8 cellular contexts compared by ENCODE assay signal in the genomic region with DNA sequence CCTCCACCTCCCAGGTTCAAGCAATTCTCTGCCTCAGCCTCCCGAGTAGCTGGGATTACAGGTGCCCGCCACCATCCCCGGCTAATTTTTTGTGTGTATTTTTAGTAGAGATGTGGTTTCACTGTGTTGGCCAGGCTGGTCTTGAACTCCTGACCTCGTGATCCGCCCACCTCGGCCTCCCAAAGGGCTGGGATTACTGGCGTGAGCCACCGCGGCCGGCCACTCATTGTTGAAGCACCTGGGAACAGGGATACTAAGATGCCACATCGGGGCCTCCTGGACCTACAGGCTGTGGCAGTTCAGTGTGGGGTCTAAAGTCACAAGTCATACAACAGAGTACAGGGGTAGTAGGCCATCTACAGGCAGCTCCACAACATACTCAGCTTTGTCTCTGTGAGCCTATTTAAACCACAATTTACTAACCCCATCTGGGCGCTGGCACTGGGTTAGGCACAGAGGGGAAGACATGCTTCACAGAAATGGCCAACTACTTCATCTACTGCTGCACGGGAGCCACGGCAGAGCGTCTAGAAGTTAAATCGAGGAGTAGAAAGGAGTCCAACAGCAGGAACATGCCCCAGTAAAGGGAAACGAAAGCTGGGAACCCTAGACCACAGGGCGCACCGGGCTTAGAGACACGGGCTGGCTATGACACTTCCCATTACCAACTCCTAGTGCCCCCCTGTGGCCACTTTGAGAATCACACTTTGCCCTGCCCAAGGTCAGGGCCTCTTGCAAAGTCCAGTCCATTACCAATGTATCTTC. TPM values are rescaled to one million over a fixed set of nuclear protein-coding genes. Genes with fewer than 3 reads are reported as not detected.
A peak's percentile ranks its signal among the peaks of the same experiment; 100 is the strongest.
DNase-seq lines count a peak whose midpoint lies in the region; ATAC-seq and TF ChIP-seq lines count a peak whose summit lies in the region.

No MANE protein-coding gene starts in this region.

- H3K9me3 ChIP-seq in CD4-positive, alpha-beta T cell (ENCODE audit: control insufficient read depth, low read length): no peaks in the 10 kb centered on the region
- H3K9me3 ChIP-seq in OCI-LY3 (ENCODE audit: insufficient read depth, low read length) (no peaks in the 10 kb centered on the region), mucosa of rectum (ENCODE audit: control insufficient read depth in 2 of 2, low read length in 2 of 2) (no peaks in the 10 kb centered on the region)

- H3K27me3 ChIP-seq in CD4-positive, alpha-beta T cell (ENCODE audit: control insufficient read depth, insufficient read depth, low read length): no peaks in the 10 kb centered on the region
- H3K27me3 ChIP-seq in HL-60 (ENCODE audit: insufficient read depth, poor library complexity, severe bottlenecking): no peaks in the 10 kb centered on the region
- H3K27me3 ChIP-seq in OCI-LY3 (ENCODE audit: low read depth, low read length): no peaks in the 10 kb centered on the region
- no peaks in the 10 kb centered on the region for H3K27me3 ChIP-seq in mucosa of rectum (ENCODE audit: control insufficient read depth in 2 of 2, insufficient read depth in 2 of 2, low read length in 2 of 2)

- H3K4me3 ChIP-seq in HL-60 (replicated peaks; ENCODE audit: insufficient read depth, low read length): no peak overlapping the region
- 0 out of 2 replicates have a peak overlapping the region, but pooled peaks have one; percentile 42 for H3K4me3 ChIP-seq in OCI-LY3 (ENCODE audit: low read length)
- H3K4me3 ChIP-seq in mucosa of rectum (ENCODE audit: low read length in 2 of 2): peak overlapping the region in 1 of 2 donors; percentile 20

- POLR2A ChIA-PET in CD4-positive, alpha-beta T cell (lab: Charles Lee): interaction anchor here (0.6 to 16.4 kb wide), 8 partner anchors 16 to 273 kb away, joined by 3 to 419 read pairs (median 55); a partner anchor contains a TSS

- ATAC-seq in CD4-positive, alpha-beta T cell (ENCODE audit: poor library complexity): peak; percentile 7
- ATAC-seq in GM19467 (IDR thresholded peaks at IDR 0.05; ENCODE audit: unreplicated experiment): no peak

- H3K9me3 Mint-ChIP-seq in CD4-positive, alpha-beta T cell: no peaks in the 10 kb centered on the region

- H3K4me3 Mint-ChIP-seq in CD4-positive, alpha-beta T cell: peak overlapping the region; percentile 88

- peaks cover 26% of the 10 kb centered on the region for H3K4me1 ChIP-seq in OCI-LY3 (ENCODE audit: low read length)
- H3K4me1 ChIP-seq in mucosa of rectum (ENCODE audit: control insufficient read depth in 2 of 2, insufficient read depth in 2 of 2, low read length in 2 of 2): peaks cover 50 to 61% of the 10 kb centered on the region in 2 donors

- H3K27ac ChIP-seq in CD4-positive, alpha-beta T cell (ENCODE audit: low read depth, low read length): peak overlapping the region; percentile 81
- H3K27ac ChIP-seq in HL-60 (replicated peaks) (0 out of 2 replicates have a peak overlapping the region, but pooled peaks have one; percentile 15), OCI-LY3 (ENCODE audit: low read length) (peak overlapping the region; percentile 54; the same call in 1 of the 2 replicates), mucosa of rectum (ENCODE audit: low read depth in 2 of 2, low read length in 2 of 2) (peak overlapping the region; percentile 88 to 90)

- DNase-seq in CD4-positive, alpha-beta T cell: peak; percentile 78 to 87 (median 82)
- DNase-seq in HL-60 (ENCODE audit: low read depth in 1 of 2, low spot score in 1 of 2) (peak; percentile 72 to 82), activated T-cell treated with anti-CD3 and anti-CD28 coated beads for 1 hour (ENCODE audit: low read depth) (peak; percentile 79), epidermal melanocyte (ENCODE audit: insufficient read length, low spot score) (peak; percentile 95)
- DNase-seq in stimulated activated CD8-positive, alpha-beta memory T cell treated with anti-CD3 and anti-CD28 coated beads, Interleukin-4, amount 100 ng/mL, for 24 hours (ENCODE audit: low read depth): peak; percentile 77

- no peak overlapping the region for H2AFZ ChIP-seq in OCI-LY3 (ENCODE audit: low read depth, low read length)

- CTCF ChIA-PET in CD4-positive, alpha-beta T cell (lab: Charles Lee): interaction anchor here (0.8 to 2.0 kb wide), 13 partner anchors 9 to 137 kb away, joined by 3 to 17 read pairs (median 4); a partner anchor contains a TSS

- intact Hi-C loops in CD4-positive, alpha-beta T cell (cut with DNase I, micrococcal nuclease): loop anchor here (1.0 to 10.0 kb wide), 6 partner anchors 20 to 674 kb away; a partner anchor contains a TSS

- peaks cover 65% of the 10 kb centered on the region for H3K4me1 Mint-ChIP-seq in CD4-positive, alpha-beta T cell (ENCODE audit: low read depth)

- H3K9ac ChIP-seq in OCI-LY3 (ENCODE audit: low read length) (no peak overlapping the region), mucosa of rectum (ENCODE audit: low read depth in 1 of 2, low read length in 2 of 2) (peak overlapping the region; percentile 47 to 69)

- peaks cover 8% of the 10 kb centered on the region; the same call in 1 of the 2 replicates for H4K20me1 ChIP-seq in OCI-LY3 (ENCODE audit: insufficient read depth, low read length)

- H3K79me2 ChIP-seq in OCI-LY3 (ENCODE audit: low read length): peaks cover 21% of the 10 kb centered on the region

- H3K27me3 Mint-ChIP-seq in CD4-positive, alpha-beta T cell: no peaks in the 10 kb centered on the region

- H3K27ac Mint-ChIP-seq in CD4-positive, alpha-beta T cell: no peak overlapping the region

- H3K4me2 ChIP-seq in OCI-LY3 (ENCODE audit: low read length): peak overlapping the region; percentile 54

- H3K36me3 ChIP-seq in OCI-LY3 (replicated peaks; ENCODE audit: low read depth, low read length) (peaks cover 7% of the 10 kb centered on the region), mucosa of rectum (ENCODE audit: control insufficient read depth in 2 of 2, insufficient read depth in 2 of 2, low read length in 2 of 2) (peaks cover 16 to 17% of the 10 kb centered on the region in 2 donors)

- H3K36me3 Mint-ChIP-seq in CD4-positive, alpha-beta T cell (ENCODE audit: low read depth): peaks cover 59% of the 10 kb centered on the region

- TF ChIP-seq CTCF in CD4-positive, alpha-beta T cell (IDR thresholded peaks at IDR 0.05): peak; percentile 92
- peak; percentile 41 for TF ChIP-seq CTCF in HL-60 (IDR thresholded peaks at IDR 0.05; ENCODE audit: insufficient read depth, low read length)
- peak; percentile 59 for TF ChIP-seq CTCF in OCI-LY3 (IDR thresholded peaks at IDR 0.05; ENCODE audit: low read depth, low read length)

RNA-seq across cellular contexts. Expression of a gene that starts 4.3 kb away (rescaled TPM):
- total RNA-seq in CD4-positive, alpha-beta T cell: 100 to 1,000 TPM; 351 to 366 TPM

RNA-seq across cellular contexts. Expression of a gene that starts 6.2 kb away (rescaled TPM):
- 1,000 to 10,000 TPM; 1,723 to 1,794 TPM for total RNA-seq in CD4-positive, alpha-beta T cell

RNA-seq across cellular contexts. Expression of a gene that starts 17.7 kb away (rescaled TPM):
- total RNA-seq in CD4-positive, alpha-beta T cell: 10 to 100 TPM; 12.2 to 12.9 TPM

RNA-seq across cellular contexts. Expression of a gene that starts 31.5 kb away (rescaled TPM):
- total RNA-seq in CD4-positive, alpha-beta T cell: 1 to 10 TPM; 6.1 to 6.4 TPM

RNA-seq across cellular contexts. Expression of a gene that starts 34.5 kb away (rescaled TPM):
- under 1 TPM; 0.52 to 0.53 TPM for total RNA-seq in CD4-positive, alpha-beta T cell

Comparison
In these comparisons a context has a peak if more than half of its experiments do, and no peak if none do; other contexts are left out.
1. H3K27ac ChIP-seq: peak in every context shown above with its lines; median percentile 89 in mucosa of rectum; 81 in CD4-positive, alpha-beta T cell; 54 in OCI-LY3; 15 in HL-60.
2. CTCF ChIP-seq: peak in every context shown above with its lines; median percentile 92 in CD4-positive, alpha-beta T cell; 59 in OCI-LY3; 41 in HL-60.